ENCODE assay signal across 2 cellular contexts in genomic region chr11:125166347-125166841, GRCh38.
TF ChIP-seq lines count a peak whose summit lies in the region.

No MANE protein-coding gene starts in this region.

TF ChIP-seq in liver, 16 proteins besides CTCF, POLR2A, EP300 and RAD21:
- TF ChIP-seq SP1 (IDR thresholded peaks at IDR 0.05) (no peak), MAX (IDR thresholded peaks at IDR 0.05) (no peak), ZBTB33 (IDR thresholded peaks at IDR 0.05) (no peak), HNF4G (IDR thresholded peaks at IDR 0.05) (no peak), NR2F2 (IDR thresholded peaks at IDR 0.05) (no peak), RXRA (IDR thresholded peaks at IDR 0.05) (no peak), HNF4A (conservative IDR thresholded peaks at IDR 0.05) (no peak), EGR1 (IDR thresholded peaks at IDR 0.05; ENCODE audit: low read depth in 2 of 2) (no peak), GABPA (IDR thresholded peaks at IDR 0.05 in 1 of 2, conservative IDR thresholded peaks at IDR 0.05 in 1 of 2) (no peak), TAF1 (conservative IDR thresholded peaks at IDR 0.05) (no peak), ATF3 (IDR thresholded peaks at IDR 0.05) (no peak), YY1 (IDR thresholded peaks at IDR 0.05) (no peak), FOXA1 (IDR thresholded peaks at IDR 0.05) (no peak), JUND (IDR thresholded peaks at IDR 0.05) (no peak), FOXA2 (IDR thresholded peaks at IDR 0.05) (no peak)

TF ChIP-seq in HepG2, 621 proteins besides CTCF, POLR2A, EP300 and RAD21:
- TF ChIP-seq SAFB2 (CRISPR knock-in tag; IDR thresholded peaks at IDR 0.05; ENCODE audit: borderline replicate concordance, low read depth) (no peak), TRAFD1 (CRISPR knock-in tag; IDR thresholded peaks at IDR 0.05; ENCODE audit: borderline replicate concordance) (no peak), ZNF335 (CRISPR knock-in tag; IDR thresholded peaks at IDR 0.05) (no peak), ZSCAN31 (CRISPR knock-in tag; IDR thresholded peaks at IDR 0.05; ENCODE audit: low read depth) (no peak), ZNF407 (CRISPR knock-in tag; IDR thresholded peaks at IDR 0.05; ENCODE audit: not compliant biosample characterization) (no peak), KLF15 (CRISPR knock-in tag; IDR thresholded peaks at IDR 0.05; ENCODE audit: borderline replicate concordance) (no peak), ZNF34 (CRISPR knock-in tag; IDR thresholded peaks at IDR 0.05; ENCODE audit: borderline replicate concordance) (no peak), ZNF850 (CRISPR knock-in tag; conservative IDR thresholded peaks at IDR 0.05) (no peak), TEF (CRISPR knock-in tag; IDR thresholded peaks at IDR 0.05) (no peak), TBL1XR1 (IDR thresholded peaks at IDR 0.05; ENCODE audit: borderline replicate concordance, low read length, partially characterized antibody) (no peak), GFI1 (CRISPR knock-in tag; IDR thresholded peaks at IDR 0.05; ENCODE audit: borderline replicate concordance) (no peak), HDAC2 (CRISPR knock-in tag; IDR thresholded peaks at IDR 0.05) (no peak), MED1 (CRISPR knock-in tag; IDR thresholded peaks at IDR 0.05) (no peak)
